Comparison of ENCODE assay signal across 17 cellular contexts in the genomic region with DNA sequence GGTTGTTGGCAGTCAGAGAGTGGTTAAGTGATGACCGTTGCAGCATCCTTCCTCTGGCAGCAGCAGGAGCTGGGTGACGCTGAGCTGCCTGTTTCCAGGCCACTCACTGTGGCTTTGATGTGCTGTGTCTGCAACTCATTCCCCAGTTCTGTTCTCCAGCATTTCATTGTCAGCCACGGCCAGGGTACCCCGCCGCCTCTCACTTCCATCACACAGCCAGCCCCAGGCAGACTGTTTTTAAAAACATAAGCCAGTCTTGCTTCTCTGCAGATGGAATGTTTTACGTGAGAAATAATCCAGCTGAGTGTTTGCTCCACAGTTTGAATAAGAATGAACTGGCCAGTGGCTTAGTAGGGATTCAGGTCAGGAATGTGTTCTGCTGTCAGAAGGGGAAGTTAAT. TPM values are rescaled to one million over a fixed set of nuclear protein-coding genes. Genes with fewer than 3 reads are reported as not detected.
DNase-seq lines count a peak whose midpoint lies in the region; ATAC-seq, FAIRE-seq and TF ChIP-seq lines count a peak whose summit lies in the region.
"Had no signal": no experiment of that assay in that cellular context is flagged by ENCODE, and none has a peak within 500 bp of the region (broad histone marks: within the 10 kb centered on the region; RNA-seq: fewer than 3 reads in every experiment).

No MANE protein-coding gene starts in this region.

- H3K79me2 ChIP-seq in astrocyte (ENCODE audit: insufficient read depth, low read length): no peaks in the 10 kb centered on the region

- H3K4me3 ChIP-seq in BE2C (ENCODE audit: low read depth, low read length) (no peak overlapping the region), astrocyte (ENCODE audit: insufficient read depth, low read depth, low read length) (no peak overlapping the region), small intestine (ENCODE audit: low read depth in 1 of 2, low read length in 2 of 2) (no peak overlapping the region)
- H3K4me3 ChIP-seq: suprapubic skin had no signal

- H4K20me1 ChIP-seq in astrocyte (ENCODE audit: insufficient read depth, low read length): no peaks in the 10 kb centered on the region

- H3K4me2 ChIP-seq in astrocyte (ENCODE audit: low read length): peak overlapping the region; percentile 12

- DNase-seq in BE2C (peak; percentile 64), HT1080 (ENCODE audit: low read depth) (peak; percentile 38), astrocyte (ENCODE audit: low read depth) (no peak), medulla oblongata (ENCODE audit: extremely low spot score) (peak; percentile 41), small intestine (no peak), NCI-H1694 (lab: John Stamatoyannopoulos, UW) (no peak)
- DNase-seq: activated CD4-positive, alpha-beta T cell treated with anti-CD3 and anti-CD28 coated beads, Interleukin-2, amount 50 U/mL, for 4 hours; brain microvascular endothelial cell; HCEC 1CT; Karpas-422 had no signal

- WGBS in small intestine, 3 donors: 50 to 67% (median 60%) methylated on average over 6 of the region's 6 CpGs

- H3K27me3 ChIP-seq in BE2C (no peaks in the 10 kb centered on the region), astrocyte (ENCODE audit: insufficient read depth, low read length) (no peaks in the 10 kb centered on the region), small intestine (ENCODE audit: control insufficient read depth in 2 of 2, insufficient read depth in 2 of 2, low read length in 2 of 2) (no peaks in the 10 kb centered on the region)
- H3K27me3 ChIP-seq: brain microvascular endothelial cell had no signal

- peak overlapping the region; percentile 46 for H2AFZ ChIP-seq in astrocyte (ENCODE audit: low read depth, low read length)

- H3K27ac ChIP-seq in astrocyte (ENCODE audit: low read depth, low read length): no peak overlapping the region
- no peak overlapping the region for H3K27ac ChIP-seq in small intestine (ENCODE audit: low read depth in 1 of 2, low read length in 1 of 2)
- H3K27ac ChIP-seq: brain microvascular endothelial cell, RWPE1, suprapubic skin had no signal

- TF ChIP-seq CTCF in BE2C (IDR thresholded peaks at IDR 0.05; ENCODE audit: low read depth, low read length) (no peak), astrocyte (IDR thresholded peaks at IDR 0.05; ENCODE audit: insufficient read depth, low read depth, low read length) (no peak)

- no peak overlapping the region for H3K27ac Mint-ChIP-seq in astrocyte (ENCODE audit: unreplicated experiment)
- H3K27ac Mint-ChIP-seq: activated T-helper 2 cell treated with anti-CD3 and anti-CD28 coated beads, Interferon-gamma antibody, Interleukin-2, Interleukin-4, amounts not matched to agents 10 μg/mL and 5 μg/mL and 100 μg/mL, durations not matched to agents 14 hours and 24 hours and 36 hours; T-helper 2 cell treated with Interferon-gamma antibody and Interleukin-4, amounts not matched to agents 5 μg/mL and 100 μg/mL, for 36 hours had no signal

- no peaks in the 10 kb centered on the region for H3K36me3 Mint-ChIP-seq in astrocyte (ENCODE audit: low read depth, unreplicated experiment)

- H3K4me3 Mint-ChIP-seq in astrocyte (ENCODE audit: unreplicated experiment): no peak overlapping the region
- H3K4me3 Mint-ChIP-seq: T-helper 2 cell treated with Interferon-gamma antibody and Interleukin-4, amounts not matched to agents 5 μg/mL and 100 μg/mL, for 36 hours had no signal

- H3K4me1 ChIP-seq in BE2C: peaks cover 6% of the 10 kb centered on the region; the same call in 1 of the 2 replicates
- no peaks in the 10 kb centered on the region for H3K4me1 ChIP-seq in astrocyte (ENCODE audit: insufficient read depth, low read length)
- H3K4me1 ChIP-seq in small intestine (ENCODE audit: control insufficient read depth in 2 of 2, insufficient read depth in 1 of 2, low read depth in 1 of 2, low read length in 1 of 2): no peaks in the 10 kb centered on the region
- H3K4me1 ChIP-seq: suprapubic skin had no signal

- H3K9me3 ChIP-seq in BE2C (no peaks in the 10 kb centered on the region), astrocyte (ENCODE audit: insufficient read depth, low read depth, low read length) (no peaks in the 10 kb centered on the region), small intestine (ENCODE audit: control insufficient read depth, low read depth) (no peaks in the 10 kb centered on the region)
- H3K9me3 ChIP-seq: suprapubic skin had no signal

- H3K9ac ChIP-seq in astrocyte (ENCODE audit: low read length): no peak overlapping the region

- no peak for FAIRE-seq in astrocyte (lab: Jason Lieb, UNC)
- FAIRE-seq in small intestine (lab: Jason Lieb, UNC): no peak
- FAIRE-seq: D721Med had no signal

- H3K4me1 Mint-ChIP-seq in astrocyte (ENCODE audit: low read depth, unreplicated experiment): peaks cover 6% of the 10 kb centered on the region

- H3K27me3 Mint-ChIP-seq in astrocyte (ENCODE audit: low read depth, unreplicated experiment): no peaks in the 10 kb centered on the region

- no peaks in the 10 kb centered on the region for H3K36me3 ChIP-seq in BE2C
- no peaks in the 10 kb centered on the region for H3K36me3 ChIP-seq in astrocyte (ENCODE audit: insufficient read depth, low read length)
- H3K36me3 ChIP-seq in small intestine (ENCODE audit: control insufficient read depth in 2 of 2, insufficient read depth in 2 of 2, low read length in 2 of 2): no peaks in the 10 kb centered on the region
- H3K36me3 ChIP-seq: brain microvascular endothelial cell, suprapubic skin had no signal

- ATAC-seq in HG03045 (IDR thresholded peaks at IDR 0.05; ENCODE audit: unreplicated experiment) (no peak), GM21381 (IDR thresholded peaks at IDR 0.05; ENCODE audit: unreplicated experiment) (no peak)

- peaks cover 1% of the 10 kb centered on the region for H3K9me3 Mint-ChIP-seq in astrocyte (ENCODE audit: unreplicated experiment)
- H3K9me3 Mint-ChIP-seq: activated T-helper 2 cell treated with anti-CD3 and anti-CD28 coated beads, Interferon-gamma antibody, Interleukin-2, Interleukin-4, amounts not matched to agents 10 μg/mL and 5 μg/mL and 100 μg/mL, durations not matched to agents 14 hours and 24 hours and 36 hours had no signal

RNA-seq across cellular contexts. Expression of gene ST6GALNAC3, which starts 21.5 kb away (rescaled TPM):
- polyA plus RNA-seq in BE2C (2012; ENCODE audit: insufficient read depth, insufficient read length, low read depth): 1.4 TPM
- 0.03 and 0.10 TPM in 2 replicates for total RNA-seq in HT1080 (2014; rRNA removed; shearing (Covaris generic))
- polyA plus RNA-seq in HT1080 (2015; cell fraction: cytosol; rRNA removed): 0.07 and 0.12 TPM in 2 replicates
- polyA plus RNA-seq in HT1080 (2015; cell fraction: nucleus; rRNA removed): 0.02 and 0.29 TPM in 2 replicates
- 1.8 and 3.2 TPM in 2 replicates for total RNA-seq in astrocyte
- 1 to 10 TPM in 1 of 3 donors, under 1 TPM in 2; under 0.01 to 4.7 (median 0.45) TPM for polyA plus RNA-seq in small intestine
- total RNA-seq: activated T-helper 2 cell treated with anti-CD3 and anti-CD28 coated beads, Interferon-gamma antibody, Interleukin-2, Interleukin-4, amounts not matched to agents 10 μg/mL and 5 μg/mL and 100 μg/mL, durations not matched to agents 14 hours and 24 hours and 36 hours had no signal

Comparison
In these comparisons a context has a peak if more than half of its experiments do, and no peak if none do; other contexts are left out.
1. DNase-seq: peak in BE2C (single experiment), HT1080 (single experiment) and medulla oblongata (single experiment); none in astrocyte (single experiment), small intestine (single experiment) and NCI-H1694 (single experiment).